Comparison of ENCODE assay signal across 1 cellular context in genomic region chr3:50274371-50275104, GRCh38.
TF ChIP-seq lines count a peak whose summit lies in the region.

No MANE protein-coding gene starts in this region.

TF ChIP-seq in SK-N-SH treated with all-trans-retinoic acid at 6 μM for 48 hours, 23 proteins besides CTCF, POLR2A, EP300 and RAD21 (continued from another document):
- TF ChIP-seq, protein P1, sequence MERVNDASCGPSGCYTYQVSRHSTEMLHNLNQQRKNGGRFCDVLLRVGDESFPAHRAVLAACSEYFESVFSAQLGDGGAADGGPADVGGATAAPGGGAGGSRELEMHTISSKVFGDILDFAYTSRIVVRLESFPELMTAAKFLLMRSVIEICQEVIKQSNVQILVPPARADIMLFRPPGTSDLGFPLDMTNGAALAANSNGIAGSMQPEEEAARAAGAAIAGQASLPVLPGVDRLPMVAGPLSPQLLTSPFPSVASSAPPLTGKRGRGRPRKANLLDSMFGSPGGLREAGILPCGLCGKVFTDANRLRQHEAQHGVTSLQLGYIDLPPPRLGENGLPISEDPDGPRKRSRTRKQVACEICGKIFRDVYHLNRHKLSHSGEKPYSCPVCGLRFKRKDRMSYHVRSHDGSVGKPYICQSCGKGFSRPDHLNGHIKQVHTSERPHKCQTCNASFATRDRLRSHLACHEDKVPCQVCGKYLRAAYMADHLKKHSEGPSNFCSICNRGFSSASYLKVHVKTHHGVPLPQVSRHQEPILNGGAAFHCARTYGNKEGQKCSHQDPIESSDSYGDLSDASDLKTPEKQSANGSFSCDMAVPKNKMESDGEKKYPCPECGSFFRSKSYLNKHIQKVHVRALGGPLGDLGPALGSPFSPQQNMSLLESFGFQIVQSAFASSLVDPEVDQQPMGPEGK (CRISPR knock-in tag; IDR thresholded peaks at IDR 0.05; ENCODE audit: borderline replicate concordance), result no peak
- TF ChIP-seq ISL1 (CRISPR knock-in tag; IDR thresholded peaks at IDR 0.05), result no peak
- TF ChIP-seq TOX (CRISPR knock-in tag; IDR thresholded peaks at IDR 0.05; ENCODE audit: borderline replicate concordance), result no peak
- TF ChIP-seq ZFP30 (CRISPR knock-in tag; IDR thresholded peaks at IDR 0.05), result no peak
- TF ChIP-seq RARB (CRISPR knock-in tag; IDR thresholded peaks at IDR 0.05), result no peak
- TF ChIP-seq ZNF70 (CRISPR knock-in tag; IDR thresholded peaks at IDR 0.05), result no peak
- TF ChIP-seq GLIS3 (CRISPR knock-in tag; IDR thresholded peaks at IDR 0.05), result no peak
- no peak for TF ChIP-seq ARNTL (CRISPR knock-in tag; IDR thresholded peaks at IDR 0.05; ENCODE audit: borderline replicate concordance, low read depth)
- TF ChIP-seq, protein P2, sequence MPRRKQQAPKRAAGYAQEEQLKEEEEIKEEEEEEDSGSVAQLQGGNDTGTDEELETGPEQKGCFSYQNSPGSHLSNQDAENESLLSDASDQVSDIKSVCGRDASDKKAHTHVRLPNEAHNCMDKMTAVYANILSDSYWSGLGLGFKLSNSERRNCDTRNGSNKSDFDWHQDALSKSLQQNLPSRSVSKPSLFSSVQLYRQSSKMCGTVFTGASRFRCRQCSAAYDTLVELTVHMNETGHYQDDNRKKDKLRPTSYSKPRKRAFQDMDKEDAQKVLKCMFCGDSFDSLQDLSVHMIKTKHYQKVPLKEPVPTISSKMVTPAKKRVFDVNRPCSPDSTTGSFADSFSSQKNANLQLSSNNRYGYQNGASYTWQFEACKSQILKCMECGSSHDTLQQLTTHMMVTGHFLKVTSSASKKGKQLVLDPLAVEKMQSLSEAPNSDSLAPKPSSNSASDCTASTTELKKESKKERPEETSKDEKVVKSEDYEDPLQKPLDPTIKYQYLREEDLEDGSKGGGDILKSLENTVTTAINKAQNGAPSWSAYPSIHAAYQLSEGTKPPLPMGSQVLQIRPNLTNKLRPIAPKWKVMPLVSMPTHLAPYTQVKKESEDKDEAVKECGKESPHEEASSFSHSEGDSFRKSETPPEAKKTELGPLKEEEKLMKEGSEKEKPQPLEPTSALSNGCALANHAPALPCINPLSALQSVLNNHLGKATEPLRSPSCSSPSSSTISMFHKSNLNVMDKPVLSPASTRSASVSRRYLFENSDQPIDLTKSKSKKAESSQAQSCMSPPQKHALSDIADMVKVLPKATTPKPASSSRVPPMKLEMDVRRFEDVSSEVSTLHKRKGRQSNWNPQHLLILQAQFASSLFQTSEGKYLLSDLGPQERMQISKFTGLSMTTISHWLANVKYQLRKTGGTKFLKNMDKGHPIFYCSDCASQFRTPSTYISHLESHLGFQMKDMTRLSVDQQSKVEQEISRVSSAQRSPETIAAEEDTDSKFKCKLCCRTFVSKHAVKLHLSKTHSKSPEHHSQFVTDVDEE (CRISPR knock-in tag; IDR thresholded peaks at IDR 0.05), result no peak
- TF ChIP-seq SNAI2 (CRISPR knock-in tag; IDR thresholded peaks at IDR 0.05), result no peak
